In the genomic region with DNA sequence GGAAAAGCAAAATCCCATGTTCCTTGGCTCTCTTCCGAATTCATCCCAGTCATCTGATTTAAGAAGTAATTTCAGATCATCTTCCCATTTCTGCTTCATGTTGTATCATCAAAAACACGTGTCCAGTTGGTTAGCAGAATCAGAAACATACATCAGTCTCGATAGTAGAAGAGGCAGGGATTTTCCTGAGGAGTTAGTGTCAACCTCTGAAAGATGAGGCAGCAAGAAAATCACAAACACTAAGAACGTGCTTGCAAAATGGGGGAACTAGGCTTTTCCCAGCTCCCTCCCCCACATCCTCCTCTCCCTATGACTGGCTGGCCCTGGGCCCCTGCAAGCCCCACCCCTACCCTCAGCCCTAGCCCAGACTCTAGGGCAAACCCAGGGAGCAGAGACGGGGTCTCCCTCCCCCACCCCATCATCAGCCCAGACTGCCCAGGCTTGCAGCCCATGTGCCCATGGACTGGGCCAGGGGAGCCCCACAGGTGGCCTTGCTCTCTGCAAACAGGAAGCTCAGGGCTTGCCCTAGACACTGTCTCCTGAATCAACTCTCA, we compare ENCODE assay signal across 1 cellular context.
TF ChIP-seq lines count a peak whose summit lies in the region.

No MANE protein-coding gene starts in this region.

TF ChIP-seq in H1, 55 proteins besides CTCF, POLR2A, EP300 and RAD21 (continued from another document):
- TF ChIP-seq CHD7 (IDR thresholded peaks at IDR 0.05; ENCODE audit: insufficient replicate concordance, low read length) (no peak), RBBP5 (IDR thresholded peaks at IDR 0.05; ENCODE audit: borderline replicate concordance, low read depth, low read length) (no peak), MAX (IDR thresholded peaks at IDR 0.05) (no peak), SIRT6 (IDR thresholded peaks at IDR 0.05; ENCODE audit: low read length) (no peak), TEAD4 (IDR thresholded peaks at IDR 0.05; ENCODE audit: low read depth, low read length) (no peak), TAF1 (IDR thresholded peaks at IDR 0.05; ENCODE audit: low read depth, low read length) (no peak)
